1 cellular context compared by ENCODE assay signal in the genomic region with DNA sequence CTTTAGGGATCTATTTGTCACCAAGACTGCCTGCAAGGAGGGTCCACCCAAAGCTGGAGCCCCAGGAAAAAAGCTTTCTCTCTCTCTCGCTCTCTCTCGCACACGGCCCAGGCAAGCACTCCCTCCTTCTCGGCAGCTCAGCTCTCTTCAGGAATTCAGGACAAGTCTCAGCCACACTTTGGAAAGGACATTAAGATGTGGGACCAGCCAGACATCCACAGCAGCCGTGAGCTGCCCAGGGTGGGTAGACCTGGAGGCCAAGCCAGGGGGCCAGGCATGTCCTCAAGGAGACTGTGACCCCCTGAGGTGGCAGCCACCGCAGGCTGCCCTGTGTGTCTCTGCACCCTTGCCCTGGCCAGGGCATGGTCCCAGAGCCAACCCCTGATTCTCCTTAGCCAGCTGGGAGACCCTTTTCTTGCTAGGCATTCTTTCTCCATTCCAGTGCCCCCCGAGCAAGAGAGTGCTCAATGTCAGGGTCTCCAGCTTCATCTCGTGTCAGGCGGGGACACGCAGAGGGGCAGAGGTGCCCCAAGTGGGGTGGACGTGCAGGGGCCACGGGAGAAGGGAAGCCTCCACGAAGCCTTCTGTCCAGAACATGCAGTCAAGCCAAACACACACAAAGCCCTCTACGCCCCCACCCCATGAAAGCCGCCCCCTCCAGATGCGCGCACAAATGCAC.
TF ChIP-seq lines count a peak whose summit lies in the region.

No MANE protein-coding gene starts in this region.

TF ChIP-seq in GM23338, 12 proteins besides CTCF, POLR2A, EP300 and RAD21:
- TF ChIP-seq STAT1 (IDR thresholded peaks at IDR 0.05; ENCODE audit: unreplicated experiment) (no peak), ZNF114 (CRISPR knock-in tag; IDR thresholded peaks at IDR 0.05) (no peak)
- TF ChIP-seq, protein P1, sequence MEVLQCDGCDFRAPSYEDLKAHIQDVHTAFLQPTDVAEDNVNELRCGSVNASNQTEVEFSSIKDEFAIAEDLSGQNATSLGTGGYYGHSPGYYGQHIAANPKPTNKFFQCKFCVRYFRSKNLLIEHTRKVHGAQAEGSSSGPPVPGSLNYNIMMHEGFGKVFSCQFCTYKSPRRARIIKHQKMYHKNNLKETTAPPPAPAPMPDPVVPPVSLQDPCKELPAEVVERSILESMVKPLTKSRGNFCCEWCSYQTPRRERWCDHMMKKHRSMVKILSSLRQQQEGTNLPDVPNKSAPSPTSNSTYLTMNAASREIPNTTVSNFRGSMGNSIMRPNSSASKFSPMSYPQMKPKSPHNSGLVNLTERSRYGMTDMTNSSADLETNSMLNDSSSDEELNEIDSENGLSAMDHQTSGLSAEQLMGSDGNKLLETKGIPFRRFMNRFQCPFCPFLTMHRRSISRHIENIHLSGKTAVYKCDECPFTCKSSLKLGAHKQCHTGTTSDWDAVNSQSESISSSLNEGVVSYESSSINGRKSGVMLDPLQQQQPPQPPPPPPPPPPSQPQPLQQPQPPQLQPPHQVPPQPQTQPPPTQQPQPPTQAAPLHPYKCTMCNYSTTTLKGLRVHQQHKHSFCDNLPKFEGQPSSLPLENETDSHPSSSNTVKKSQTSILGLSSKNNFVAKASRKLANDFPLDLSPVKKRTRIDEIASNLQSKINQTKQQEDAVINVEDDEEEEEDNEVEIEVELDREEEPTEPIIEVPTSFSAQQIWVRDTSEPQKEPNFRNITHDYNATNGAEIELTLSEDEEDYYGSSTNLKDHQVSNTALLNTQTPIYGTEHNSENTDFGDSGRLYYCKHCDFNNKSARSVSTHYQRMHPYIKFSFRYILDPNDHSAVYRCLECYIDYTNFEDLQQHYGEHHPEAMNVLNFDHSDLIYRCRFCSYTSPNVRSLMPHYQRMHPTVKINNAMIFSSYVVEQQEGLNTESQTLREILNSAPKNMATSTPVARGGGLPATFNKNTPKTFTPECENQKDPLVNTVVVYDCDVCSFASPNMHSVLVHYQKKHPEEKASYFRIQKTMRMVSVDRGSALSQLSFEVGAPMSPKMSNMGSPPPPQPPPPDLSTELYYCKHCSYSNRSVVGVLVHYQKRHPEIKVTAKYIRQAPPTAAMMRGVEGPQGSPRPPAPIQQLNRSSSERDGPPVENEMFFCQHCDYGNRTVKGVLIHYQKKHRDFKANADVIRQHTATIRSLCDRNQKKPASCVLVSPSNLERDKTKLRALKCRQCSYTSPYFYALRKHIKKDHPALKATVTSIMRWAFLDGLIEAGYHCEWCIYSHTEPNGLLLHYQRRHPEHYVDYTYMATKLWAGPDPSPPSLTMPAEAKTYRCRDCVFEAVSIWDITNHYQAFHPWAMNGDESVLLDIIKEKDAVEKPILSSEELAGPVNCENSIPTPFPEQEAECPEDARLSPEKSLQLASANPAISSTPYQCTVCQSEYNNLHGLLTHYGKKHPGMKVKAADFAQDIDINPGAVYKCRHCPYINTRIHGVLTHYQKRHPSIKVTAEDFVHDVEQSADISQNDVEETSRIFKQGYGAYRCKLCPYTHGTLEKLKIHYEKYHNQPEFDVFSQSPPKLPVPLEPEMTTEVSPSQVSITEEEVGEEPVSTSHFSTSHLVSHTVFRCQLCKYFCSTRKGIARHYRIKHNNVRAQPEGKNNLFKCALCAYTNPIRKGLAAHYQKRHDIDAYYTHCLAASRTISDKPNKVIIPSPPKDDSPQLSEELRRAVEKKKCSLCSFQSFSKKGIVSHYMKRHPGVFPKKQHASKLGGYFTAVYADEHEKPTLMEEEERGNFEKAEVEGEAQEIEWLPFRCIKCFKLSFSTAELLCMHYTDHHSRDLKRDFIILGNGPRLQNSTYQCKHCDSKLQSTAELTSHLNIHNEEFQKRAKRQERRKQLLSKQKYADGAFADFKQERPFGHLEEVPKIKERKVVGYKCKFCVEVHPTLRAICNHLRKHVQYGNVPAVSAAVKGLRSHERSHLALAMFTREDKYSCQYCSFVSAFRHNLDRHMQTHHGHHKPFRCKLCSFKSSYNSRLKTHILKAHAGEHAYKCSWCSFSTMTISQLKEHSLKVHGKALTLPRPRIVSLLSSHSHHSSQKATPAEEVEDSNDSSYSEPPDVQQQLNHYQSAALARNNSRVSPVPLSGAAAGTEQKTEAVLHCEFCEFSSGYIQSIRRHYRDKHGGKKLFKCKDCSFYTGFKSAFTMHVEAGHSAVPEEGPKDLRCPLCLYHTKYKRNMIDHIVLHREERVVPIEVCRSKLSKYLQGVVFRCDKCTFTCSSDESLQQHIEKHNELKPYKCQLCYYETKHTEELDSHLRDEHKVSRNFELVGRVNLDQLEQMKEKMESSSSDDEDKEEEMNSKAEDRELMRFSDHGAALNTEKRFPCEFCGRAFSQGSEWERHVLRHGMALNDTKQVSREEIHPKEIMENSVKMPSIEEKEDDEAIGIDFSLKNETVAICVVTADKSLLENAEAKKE (CRISPR knock-in tag; IDR thresholded peaks at IDR 0.05) = no peak
